8 cellular contexts compared by ENCODE assay signal in the genomic region with DNA sequence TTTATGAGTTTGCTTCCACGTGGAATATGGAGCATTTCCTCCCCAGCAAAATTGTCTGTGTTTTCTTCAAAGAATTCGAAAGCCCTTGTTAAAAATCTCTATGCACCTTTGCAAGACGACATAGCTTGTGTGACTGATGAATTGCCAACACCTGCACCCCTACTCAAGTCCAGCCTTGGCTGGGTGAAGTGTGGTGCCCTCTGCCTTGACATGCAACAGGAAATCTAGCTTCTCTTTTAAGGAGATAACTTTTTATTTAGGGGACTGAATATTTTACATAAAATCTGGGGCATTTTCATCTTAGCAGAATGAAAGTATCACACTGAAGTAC. TPM values are rescaled to one million over a fixed set of nuclear protein-coding genes. Genes with fewer than 3 reads are reported as not detected.
DNase-seq lines count a peak whose midpoint lies in the region; ATAC-seq and TF ChIP-seq lines count a peak whose summit lies in the region.

No MANE protein-coding gene starts in this region.

- H3K4me1 Mint-ChIP-seq in T-cell = peaks cover 52 to 62% (median 58%) of the 10 kb centered on the region in 3 donors

- ATAC-seq in T-cell (replicated peaks in 1 of 4) = no peak

- POLR2A ChIA-PET in T-cell (lab: Charles Lee) = interaction anchor here (0.8 to 0.9 kb wide), 2 partner anchors 10 to 101 kb away, joined by 4 to 5 read pairs; no protein-coding TSS in a partner anchor

- H3K4me3 Mint-ChIP-seq in T-cell = peak overlapping the region; percentile 90 to 98 (median 97)

- no peaks in the 10 kb centered on the region for H3K36me3 ChIP-seq in sigmoid colon

- TF ChIP-seq CTCF in fibroblast of villous mesenchyme (IDR thresholded peaks at IDR 0.05; ENCODE audit: insufficient read depth, low read depth, low read length) = no peak
- no peak for TF ChIP-seq CTCF in sigmoid colon (IDR thresholded peaks at IDR 0.05)

- peak overlapping the region; percentile 93 to 97 (median 96) for H3K27ac ChIP-seq in sigmoid colon

- intact Hi-C loops in sigmoid colon (cut with DNase I) = loop anchor here (2.0 kb wide), 1 partner anchor 351 kb away; a partner anchor contains a TSS

- WGBS in sigmoid colon, 2 donors = 0% methylated on average over 3 of the region's 3 CpGs

- H3K27me3 ChIP-seq in sigmoid colon = no peaks in the 10 kb centered on the region

- H3K4me3 ChIP-seq in fibroblast of villous mesenchyme (ENCODE audit: low read depth, low read length) (peak overlapping the region; percentile 92), sigmoid colon (peak overlapping the region; percentile 69 to 95 (median 90))

- peaks cover 0 to 47% (median 42%) of the 10 kb centered on the region in 4 donors for H3K4me1 ChIP-seq in sigmoid colon

- TF ChIP-seq POLR2A in sigmoid colon (IDR thresholded peaks at IDR 0.05) = no peak

- H3K27ac Mint-ChIP-seq in T-cell = peak overlapping the region; percentile 98 to 99

- no peaks in the 10 kb centered on the region for H3K9me3 ChIP-seq in sigmoid colon

- TF ChIP-seq EP300 in sigmoid colon (IDR thresholded peaks at IDR 0.05) = no peak

- CTCF ChIA-PET in T-cell (lab: Charles Lee) = interaction anchor here in 1 of 2 donors (1.3 kb wide), 1 partner anchor 20 kb away, joined by 4 read pairs; no protein-coding TSS in a partner anchor

- DNase-seq in SHP77 treated with DMSO at 0.1 percent for 48 hours (lab: John Stamatoyannopoulos, UW) = peak; percentile 2
- no peak for DNase-seq in SHP77 (lab: John Stamatoyannopoulos, UW)
- DNase-seq in T-cell = peak in 3 of 34 experiments; percentile 1 to 2 (median 1)
- DNase-seq in fibroblast of villous mesenchyme (ENCODE audit: low read depth) = no peak
- no peak for DNase-seq in sigmoid colon
- DNase-seq in HUDEP-2 (lab: John Stamatoyannopoulos, UW; ENCODE audit: unreplicated experiment in 76 of 76) = no peak
- DNase-seq in activated gamma-delta T cell (lab: John Stamatoyannopoulos, UW) = no peak
- no peak for DNase-seq in COLO668 (lab: John Stamatoyannopoulos, UW; ENCODE audit: unreplicated experiment)

- H3K36me3 Mint-ChIP-seq in T-cell = peaks cover 5% of the 10 kb centered on the region

- H3K9me3 Mint-ChIP-seq in T-cell = no peaks in the 10 kb centered on the region

- H3K27me3 Mint-ChIP-seq in T-cell = no peaks in the 10 kb centered on the region

RNA-seq across cellular contexts. Expression of a gene that starts 0.6 kb away (rescaled TPM):
- total RNA-seq in T-cell (10 to 100 TPM; 34.2 to 48.3 (median 42.0) TPM), fibroblast of villous mesenchyme (30.9 and 36.7 TPM in 2 replicates), sigmoid colon (10 to 100 TPM; 22.5 to 29.0 (median 25.8) TPM)
- polyA plus RNA-seq in sigmoid colon = 10 to 100 TPM in 2 of 3 donors, 1 to 10 TPM in 1; 7.8 to 19.1 (median 11.3) TPM

RNA-seq across cellular contexts. Expression of a gene that starts 1.4 kb away (rescaled TPM):
- total RNA-seq in T-cell (10 to 100 TPM in 3 of 5 donors, 1 to 10 TPM in 2; 9.4 to 17.7 (median 10.9) TPM), fibroblast of villous mesenchyme (68.0 and 77.3 TPM in 2 replicates), sigmoid colon (10 to 100 TPM; 29.3 to 59.8 (median 33.3) TPM)
- polyA plus RNA-seq in sigmoid colon = 10 to 100 TPM in 1 of 3 donors, 1 to 10 TPM in 2; 3.5 to 11.8 (median 3.6) TPM
